Comparison of ENCODE assay signal across 33 cellular contexts in the genomic region with DNA sequence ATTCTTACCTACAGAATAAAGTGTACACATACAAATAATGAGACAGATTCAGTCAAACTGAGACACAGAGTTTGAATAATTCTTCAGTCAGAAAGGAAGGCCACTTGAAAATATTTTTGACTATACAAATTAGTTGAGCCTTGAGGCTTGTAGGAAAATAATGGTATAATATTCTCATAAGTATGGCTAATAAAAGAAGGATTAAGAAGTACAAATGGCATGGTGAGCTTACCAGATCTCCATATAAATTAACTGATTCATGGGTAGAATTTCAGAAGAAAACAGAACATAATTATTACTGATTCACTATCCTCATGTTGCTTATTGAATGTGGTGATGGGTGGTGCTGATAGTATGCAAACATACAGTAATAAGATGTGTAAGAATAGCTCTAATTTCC.
"Had no signal": no experiment of that assay in that cellular context is flagged by ENCODE, and none has a peak within 500 bp of the region (broad histone marks: within the 10 kb centered on the region; RNA-seq: fewer than 3 reads in every experiment).

No MANE protein-coding gene starts in this region.

- H3K4me3 ChIP-seq: adrenal gland, ascending aorta, body of pancreas, breast epithelium, cardiac muscle cell had no signal

- H3K27ac ChIP-seq: adrenal gland, ascending aorta, body of pancreas, brain microvascular endothelial cell, breast epithelium, cardiac muscle cell had no signal

- DNase-seq: activated effector memory CD4-positive, alpha-beta T cell treated with anti-CD3 and anti-CD28 coated beads, Interleukin-2, amount 50 U/mL, for 16 hours; activated effector memory CD4-positive, alpha-beta T cell treated with Interleukin-2 at 50 U/mL for 16 hours; activated gamma-delta T cell; activated gamma-delta T cell treated with Interleukin-2 at 50 U/mL for 16 hours; activated naive CD4-positive, alpha-beta T cell; activated naive CD4-positive, alpha-beta T cell treated with anti-CD3 and anti-CD28 coated beads for 36 hours; activated naive CD4-positive, alpha-beta T cell treated with anti-CD3 and anti-CD28 coated beads, Interleukin-2, amount 10 ng/mL, durations not matched to agents 7 days and 5 days; activated naive CD4-positive, alpha-beta T cell treated with anti-CD3 and anti-CD28 coated beads, Interleukin-2, amount 50 U/mL, for 16 hours; activated naive CD4-positive, alpha-beta T cell treated with Interleukin-2 at 50 U/mL for 16 hours; activated naive CD8-positive, alpha-beta T cell treated with anti-CD3 and anti-CD28 coated beads for 36 hours; activated naive CD8-positive, alpha-beta T cell treated with anti-CD3 and anti-CD28 coated beads, Interleukin-2, amount 10 ng/mL, durations not matched to agents 7 days and 5 days; activated naive CD8-positive, alpha-beta T cell treated with anti-CD3 and anti-CD28 coated beads, Interleukin-2, amount 50 U/mL, for 24 hours; activated T-cell treated with anti-CD3 and anti-CD28 coated beads, Interleukin-2, amount 50 U/mL, for 24 hours; activated T-cell treated with anti-CD3 and anti-CD28 coated beads, Interleukin-2, amount 50 U/mL, for 4 hours; activated T-cell treated with anti-CD3 and anti-CD28 coated beads, Interleukin-2, amount 50 U/mL, for 48 hours; activated T-cell treated with anti-CD3 and anti-CD28 coated beads, Interleukin-2, amount 50 U/mL, for 72 hours; adrenal gland; amniotic stem cell; amygdala; anterior cingulate cortex; aorta; body of pancreas; brain microvascular endothelial cell; caudate nucleus; central memory CD4-positive, alpha-beta T cell; cerebellar nuclear complex had no signal

- H3K27me3 ChIP-seq: adrenal gland, ascending aorta, body of pancreas, brain microvascular endothelial cell, breast epithelium, cardiac muscle cell had no signal

- ATAC-seq: activated naive CD4-positive, alpha-beta T cell treated with anti-CD3 and anti-CD28 coated beads, Interleukin-2, amount 50 U/mL, for 72 hours; activated naive CD8-positive, alpha-beta T cell treated with anti-CD3 and anti-CD28 coated beads, Interleukin-2, amount 50 U/mL, for 24 hours; activated T-cell treated with anti-CD3 and anti-CD28 coated beads, Interleukin-2, amount 50 U/mL, for 4 hours; activated T-cell treated with anti-CD3 and anti-CD28 coated beads, Interleukin-2, amount 50 U/mL, for 72 hours; activated T-helper 17 cell treated with anti-CD3 and anti-CD28 coated beads, Interleukin-2, amount 50 U/mL, for 72 hours; body of pancreas had no signal

- H3K9me3 ChIP-seq: adrenal gland, ascending aorta, body of pancreas, breast epithelium had no signal

- FAIRE-seq: astrocyte, bronchial epithelial cell had no signal

- H3K4me1 ChIP-seq: adrenal gland, ascending aorta, body of pancreas, breast epithelium had no signal

- H3K36me3 ChIP-seq: adrenal gland, ascending aorta, brain microvascular endothelial cell, breast epithelium, cardiac muscle cell had no signal
